12 cellular contexts compared by ENCODE assay signal in genomic region chr11:82750643-82751139, GRCh38. TPM values are rescaled to one million over a fixed set of nuclear protein-coding genes. Genes with fewer than 3 reads are reported as not detected.
DNase-seq lines count a peak whose midpoint lies in the region; ATAC-seq and TF ChIP-seq lines count a peak whose summit lies in the region.
"Had no signal": no experiment of that assay in that cellular context is flagged by ENCODE, and none has a peak within 500 bp of the region (broad histone marks: within the 10 kb centered on the region; RNA-seq: fewer than 3 reads in every experiment).

No MANE protein-coding gene starts in this region.

- no peaks in the 10 kb centered on the region for H3K9me3 Mint-ChIP-seq in activated naive CD4-positive, alpha-beta T cell treated with anti-CD3 and anti-CD28 coated beads for 36 hours
- H3K9me3 Mint-ChIP-seq in brain (peaks cover 0 to 11% (median 8%) of the 10 kb centered on the region in 5 experiments), HFFc6 (no peaks in the 10 kb centered on the region)
- no peaks in the 10 kb centered on the region for H3K9me3 Mint-ChIP-seq in stimulated activated naive CD8-positive, alpha-beta T cell treated with anti-CD3 and anti-CD28 coated beads, Interleukin-15, amount 100 ng/mL, for 72 hours
- H3K9me3 Mint-ChIP-seq: memory B cell had no signal

- no peak for TF ChIP-seq CTCF in brain (conservative IDR thresholded peaks at IDR 0.05)
- TF ChIP-seq CTCF in HFFc6 (IDR thresholded peaks at IDR 0.05): no peak

- no peaks in the 10 kb centered on the region for H3K27me3 Mint-ChIP-seq in activated naive CD4-positive, alpha-beta T cell treated with anti-CD3 and anti-CD28 coated beads for 36 hours (ENCODE audit: low read depth)
- H3K27me3 Mint-ChIP-seq in brain: peaks cover 6% of the 10 kb centered on the region
- peaks cover 10% of the 10 kb centered on the region for H3K27me3 Mint-ChIP-seq in stimulated activated naive CD8-positive, alpha-beta T cell treated with anti-CD3 and anti-CD28 coated beads, Interleukin-15, amount 100 ng/mL, for 72 hours
- H3K27me3 Mint-ChIP-seq in HFFc6 (ENCODE audit: insufficient read depth): peaks cover 11% of the 10 kb centered on the region

- intact Hi-C loops in activated naive CD4-positive, alpha-beta T cell treated with anti-CD3 and anti-CD28 coated beads for 36 hours (cut with micrococcal nuclease): no loop called here
- intact Hi-C loops in cardiac septum (cut with DNase I): no loop called here

- DNase-seq in activated naive CD4-positive, alpha-beta T cell treated with anti-CD3 and anti-CD28 coated beads for 36 hours: peak; percentile 53
- no peak for DNase-seq in activated naive CD4-positive, alpha-beta T cell (lab: John Stamatoyannopoulos, UW)
- DNase-seq in KBM-7: peak; percentile 40
- peak; percentile 20 to 34 for DNase-seq in stimulated activated naive CD8-positive, alpha-beta T cell treated with anti-CD3 and anti-CD28 coated beads, Interleukin-15, amount 100 ng/mL, for 72 hours
- DNase-seq in NCI-H2171 (lab: John Stamatoyannopoulos, UW): no peak
- DNase-seq in cardiac septum (ENCODE audit: low spot score): no peak
- DNase-seq in HFFc6: no peak
- DNase-seq: esophagus squamous epithelium; stimulated activated CD4-positive, alpha-beta T cell treated with anti-CD3 and anti-CD28 coated beads, Interleukin-1b, Interleukin-23, amount 100 ng/mL, for 48 hours had no signal

- no peak overlapping the region for H3K27ac Mint-ChIP-seq in activated naive CD4-positive, alpha-beta T cell treated with anti-CD3 and anti-CD28 coated beads for 36 hours
- peak overlapping the region; percentile 82 to 90 (median 89) for H3K27ac Mint-ChIP-seq in brain
- H3K27ac Mint-ChIP-seq in stimulated activated naive CD8-positive, alpha-beta T cell treated with anti-CD3 and anti-CD28 coated beads, Interleukin-15, amount 100 ng/mL, for 72 hours: peak overlapping the region in 1 of 2 donors; percentile 23
- H3K27ac Mint-ChIP-seq in HFFc6: no peak overlapping the region
- H3K27ac Mint-ChIP-seq: memory B cell had no signal

- ATAC-seq in stimulated activated naive CD8-positive, alpha-beta T cell treated with anti-CD3 and anti-CD28 coated beads, Interleukin-15, amount 100 ng/mL, for 72 hours: peak; percentile 85

- CTCF ChIA-PET in activated naive CD4-positive, alpha-beta T cell treated with anti-CD3 and anti-CD28 coated beads for 36 hours (lab: Charles Lee): interaction anchor here (0.6 to 1.1 kb wide), 2 partner anchors 19 to 24 kb away, joined by 3 to 4 read pairs; no protein-coding TSS in a partner anchor

- H3K4me1 Mint-ChIP-seq in activated naive CD4-positive, alpha-beta T cell treated with anti-CD3 and anti-CD28 coated beads for 36 hours (ENCODE audit: low read depth): peaks cover 26% of the 10 kb centered on the region
- H3K4me1 Mint-ChIP-seq in brain (peaks cover 41% of the 10 kb centered on the region), HFFc6 (ENCODE audit: low read depth) (no peaks in the 10 kb centered on the region; the same call in 1 of the 2 replicates)
- H3K4me1 Mint-ChIP-seq in stimulated activated naive CD8-positive, alpha-beta T cell treated with anti-CD3 and anti-CD28 coated beads, Interleukin-15, amount 100 ng/mL, for 72 hours: peaks cover 24% of the 10 kb centered on the region

- in situ Hi-C loops in KBM-7 (cut with MboI; ENCODE audit: low pct_unique_long_range_greater_than_20kb, low sequenced_read_pairs): no loop called here

- peak overlapping the region; percentile 41 for H3K4me3 Mint-ChIP-seq in activated naive CD4-positive, alpha-beta T cell treated with anti-CD3 and anti-CD28 coated beads for 36 hours
- H3K4me3 Mint-ChIP-seq in brain: peak overlapping the region; percentile 9 to 66 (median 50)
- peak overlapping the region; percentile 64 to 71 for H3K4me3 Mint-ChIP-seq in stimulated activated naive CD8-positive, alpha-beta T cell treated with anti-CD3 and anti-CD28 coated beads, Interleukin-15, amount 100 ng/mL, for 72 hours
- no peak overlapping the region; the same call in 1 of the 2 replicates for H3K4me3 Mint-ChIP-seq in HFFc6
- H3K4me3 Mint-ChIP-seq: memory B cell had no signal

- H3K36me3 Mint-ChIP-seq in activated naive CD4-positive, alpha-beta T cell treated with anti-CD3 and anti-CD28 coated beads for 36 hours (ENCODE audit: low read depth): no peaks in the 10 kb centered on the region
- no peaks in the 10 kb centered on the region for H3K36me3 Mint-ChIP-seq in brain
- no peaks in the 10 kb centered on the region for H3K36me3 Mint-ChIP-seq in HFFc6 (ENCODE audit: low read depth)
- H3K36me3 Mint-ChIP-seq: memory B cell had no signal

RNA-seq across cellular contexts. Expression of gene FAM181B, which starts 17.0 kb away (rescaled TPM):
- total RNA-seq in activated naive CD4-positive, alpha-beta T cell treated with anti-CD3 and anti-CD28 coated beads for 36 hours: not detected
- 6.2 TPM for polyA plus RNA-seq in brain (ENCODE audit: insufficient read depth, low read depth, low replicate concordance)
- 0.27 TPM for total RNA-seq in cardiac septum
- total RNA-seq in HFFc6 (2021; fragmentation: NEBNext Ultra II Directional; extraction: Animal tissue kit (Norgen Biotek cat#: 25700)): not detected
- total RNA-seq: HT1080 had no signal

Comparison
In these comparisons a context has a peak if more than half of its experiments do, and no peak if none do; other contexts are left out.
1. DNase-seq: peak in activated naive CD4-positive, alpha-beta T cell treated with anti-CD3 and anti-CD28 coated beads for 36 hours (single experiment), KBM-7 (single experiment) and stimulated activated naive CD8-positive, alpha-beta T cell treated with anti-CD3 and anti-CD28 coated beads, Interleukin-15, amount 100 ng/mL, for 72 hours (2 of 2); none in activated naive CD4-positive, alpha-beta T cell (0 of 4), NCI-H2171 (single experiment), cardiac septum (single experiment) and HFFc6 (single experiment).
2. H3K27ac Mint-ChIP-seq: peak in brain (5 of 5); none in activated naive CD4-positive, alpha-beta T cell treated with anti-CD3 and anti-CD28 coated beads for 36 hours (single experiment) and HFFc6 (single experiment).